Comparison of ENCODE assay signal across 22 cellular contexts in genomic region chr1:76238094-76238551, GRCh38.
DNase-seq lines count a peak whose midpoint lies in the region; ATAC-seq and TF ChIP-seq lines count a peak whose summit lies in the region.
"Had no signal": no experiment of that assay in that cellular context is flagged by ENCODE, and none has a peak within 500 bp of the region (broad histone marks: within the 10 kb centered on the region; RNA-seq: fewer than 3 reads in every experiment).

No MANE protein-coding gene starts in this region.

- H3K27ac Mint-ChIP-seq in HFFc6 (peak overlapping the region; percentile 51), mesothelial cell of epicardium (peak overlapping the region; percentile 89)
- H3K27ac Mint-ChIP-seq: activated CD8-positive, alpha-beta T cell treated with anti-CD3 and anti-CD28 coated beads, Interleukin-2, amount 10 ng/mL, durations not matched to agents 7 days and 5 days; activated T-helper 2 cell treated with anti-CD3 and anti-CD28 coated beads, Interferon-gamma antibody, Interleukin-2, Interleukin-4, amounts not matched to agents 10 μg/mL and 5 μg/mL and 100 μg/mL, durations not matched to agents 14 hours and 24 hours and 36 hours; CD4-positive, CD25-positive, alpha-beta regulatory T cell; effector memory CD8-positive, alpha-beta T cell; stimulated activated effector memory CD8-positive, alpha-beta T cell treated with anti-CD3 and anti-CD28 coated beads, Interleukin-12 subunit alpha, Interleukin-12 subunit beta, amount 100 ng/mL, for 72 hours had no signal

- H3K36me3 Mint-ChIP-seq in HFFc6 (ENCODE audit: low read depth) (no peaks in the 10 kb centered on the region), mesothelial cell of epicardium (peaks cover 11% of the 10 kb centered on the region)
- no peaks in the 10 kb centered on the region for H3K36me3 Mint-ChIP-seq in activated T-cell treated with anti-CD3 and anti-CD28 coated beads, Interleukin-2, amount 50 U/mL, for 4 hours (ENCODE audit: insufficient read depth)
- H3K36me3 Mint-ChIP-seq: CD4-positive, CD25-positive, alpha-beta regulatory T cell; stimulated activated effector memory CD8-positive, alpha-beta T cell treated with anti-CD3 and anti-CD28 coated beads, Interleukin-12 subunit alpha, Interleukin-12 subunit beta, amount 100 ng/mL, for 72 hours had no signal

- H3K4me3 Mint-ChIP-seq in HFFc6 (peak overlapping the region; percentile 51; the same call in 1 of the 2 replicates), mesothelial cell of epicardium (no peak overlapping the region)
- no peak overlapping the region for H3K4me3 Mint-ChIP-seq in activated T-cell treated with anti-CD3 and anti-CD28 coated beads, Interleukin-2, amount 50 U/mL, for 4 hours
- H3K4me3 Mint-ChIP-seq: activated CD8-positive, alpha-beta T cell treated with anti-CD3 and anti-CD28 coated beads, Interleukin-2, amount 10 ng/mL, durations not matched to agents 7 days and 5 days; CD4-positive, CD25-positive, alpha-beta regulatory T cell; effector memory CD8-positive, alpha-beta T cell; stimulated activated effector memory CD8-positive, alpha-beta T cell treated with anti-CD3 and anti-CD28 coated beads, Interleukin-12 subunit alpha, Interleukin-12 subunit beta, amount 100 ng/mL, for 72 hours had no signal

- DNase-seq in A172 (ENCODE audit: low spot score) (peak; percentile 75), HFFc6 (peak; percentile 35), mesothelial cell of epicardium (ENCODE audit: low spot score in 2 of 2, unreplicated experiment in 2 of 2) (no peak), NCI-H446 treated with DMSO at 0.1 percent for 48 hours (lab: John Stamatoyannopoulos, UW) (no peak), NCI-H2081 treated with DMSO at 0.1 percent for 48 hours (lab: John Stamatoyannopoulos, UW) (no peak)
- DNase-seq in activated T-cell treated with anti-CD3 and anti-CD28 coated beads, Interleukin-2, amount 50 U/mL, for 4 hours, result no peak
- DNase-seq: activated CD8-positive, alpha-beta T cell treated with anti-CD3 and anti-CD28 coated beads, Interleukin-2, amount 10 ng/mL, durations not matched to agents 7 days and 5 days; CD4-positive, CD25-positive, alpha-beta regulatory T cell; cerebellar nuclear complex; DND-41; effector memory CD8-positive, alpha-beta T cell; left cardiac atrium; NCI-H2107; ovary; Peyer's patch; tibial artery; WERI-Rb-1 had no signal

- H3K4me1 Mint-ChIP-seq in HFFc6 (ENCODE audit: low read depth) (peaks cover 21% of the 10 kb centered on the region), mesothelial cell of epicardium (peaks cover 36% of the 10 kb centered on the region)
- peaks cover 1% of the 10 kb centered on the region for H3K4me1 Mint-ChIP-seq in activated T-cell treated with anti-CD3 and anti-CD28 coated beads, Interleukin-2, amount 50 U/mL, for 4 hours (ENCODE audit: low read depth)
- H3K4me1 Mint-ChIP-seq: CD4-positive, CD25-positive, alpha-beta regulatory T cell; stimulated activated effector memory CD8-positive, alpha-beta T cell treated with anti-CD3 and anti-CD28 coated beads, Interleukin-12 subunit alpha, Interleukin-12 subunit beta, amount 100 ng/mL, for 72 hours had no signal

- ATAC-seq in GM19455 (IDR thresholded peaks at IDR 0.05; ENCODE audit: unreplicated experiment), result no peak
- no peak for ATAC-seq in activated T-cell treated with anti-CD3 and anti-CD28 coated beads, Interleukin-2, amount 50 U/mL, for 4 hours
- ATAC-seq: activated CD8-positive, alpha-beta T cell treated with anti-CD3 and anti-CD28 coated beads, Interleukin-2, amount 10 ng/mL, durations not matched to agents 7 days and 5 days; effector memory CD8-positive, alpha-beta T cell; left cardiac atrium; stimulated activated effector memory CD8-positive, alpha-beta T cell treated with anti-CD3 and anti-CD28 coated beads, Interleukin-12 subunit alpha, Interleukin-12 subunit beta, amount 100 ng/mL, for 72 hours had no signal

- TF ChIP-seq CTCF in HFFc6 (IDR thresholded peaks at IDR 0.05), result no peak
- 0 out of 2 replicates have a peak, but pooled peaks have one; percentile 4 for TF ChIP-seq CTCF in WI38 (IDR thresholded peaks at IDR 0.05; ENCODE audit: low read depth, low read length)
- no peak for TF ChIP-seq CTCF in mesothelial cell of epicardium (IDR thresholded peaks at IDR 0.05; ENCODE audit: unreplicated experiment)

- H3K27me3 Mint-ChIP-seq in HFFc6 (ENCODE audit: insufficient read depth) (no peaks in the 10 kb centered on the region), mesothelial cell of epicardium (ENCODE audit: low read depth) (no peaks in the 10 kb centered on the region)
- no peaks in the 10 kb centered on the region for H3K27me3 Mint-ChIP-seq in activated T-cell treated with anti-CD3 and anti-CD28 coated beads, Interleukin-2, amount 50 U/mL, for 4 hours (ENCODE audit: low read depth)
- H3K27me3 Mint-ChIP-seq: CD4-positive, CD25-positive, alpha-beta regulatory T cell; effector memory CD8-positive, alpha-beta T cell had no signal

- H3K4me3 ChIP-seq in WI38 (ENCODE audit: low read depth, low read length), result no peak overlapping the region
- H3K4me3 ChIP-seq: hepatocyte, ovary, Peyer's patch, tibial artery had no signal

- H3K9me3 Mint-ChIP-seq in HFFc6, result peaks cover 11% of the 10 kb centered on the region
- peaks cover 3% of the 10 kb centered on the region for H3K9me3 Mint-ChIP-seq in mesothelial cell of epicardium
- H3K9me3 Mint-ChIP-seq in activated T-cell treated with anti-CD3 and anti-CD28 coated beads, Interleukin-2, amount 50 U/mL, for 4 hours, result no peaks in the 10 kb centered on the region
- H3K9me3 Mint-ChIP-seq: activated T-helper 2 cell treated with anti-CD3 and anti-CD28 coated beads, Interferon-gamma antibody, Interleukin-2, Interleukin-4, amounts not matched to agents 10 μg/mL and 5 μg/mL and 100 μg/mL, durations not matched to agents 14 hours and 24 hours and 36 hours; effector memory CD8-positive, alpha-beta T cell; stimulated activated effector memory CD8-positive, alpha-beta T cell treated with anti-CD3 and anti-CD28 coated beads, Interleukin-12 subunit alpha, Interleukin-12 subunit beta, amount 100 ng/mL, for 72 hours had no signal

Comparison
In these comparisons a context has a peak if more than half of its experiments do, and no peak if none do; other contexts are left out.
1. DNase-seq: peak in A172 (single experiment) and HFFc6 (single experiment); none in mesothelial cell of epicardium (0 of 2), NCI-H446 treated with DMSO at 0.1 percent for 48 hours (single experiment), activated T-cell treated with anti-CD3 and anti-CD28 coated beads, Interleukin-2, amount 50 U/mL, for 4 hours (single experiment) and NCI-H2081 treated with DMSO at 0.1 percent for 48 hours (single experiment).